ENCODE assay signal across 2 cellular contexts in the genomic region with DNA sequence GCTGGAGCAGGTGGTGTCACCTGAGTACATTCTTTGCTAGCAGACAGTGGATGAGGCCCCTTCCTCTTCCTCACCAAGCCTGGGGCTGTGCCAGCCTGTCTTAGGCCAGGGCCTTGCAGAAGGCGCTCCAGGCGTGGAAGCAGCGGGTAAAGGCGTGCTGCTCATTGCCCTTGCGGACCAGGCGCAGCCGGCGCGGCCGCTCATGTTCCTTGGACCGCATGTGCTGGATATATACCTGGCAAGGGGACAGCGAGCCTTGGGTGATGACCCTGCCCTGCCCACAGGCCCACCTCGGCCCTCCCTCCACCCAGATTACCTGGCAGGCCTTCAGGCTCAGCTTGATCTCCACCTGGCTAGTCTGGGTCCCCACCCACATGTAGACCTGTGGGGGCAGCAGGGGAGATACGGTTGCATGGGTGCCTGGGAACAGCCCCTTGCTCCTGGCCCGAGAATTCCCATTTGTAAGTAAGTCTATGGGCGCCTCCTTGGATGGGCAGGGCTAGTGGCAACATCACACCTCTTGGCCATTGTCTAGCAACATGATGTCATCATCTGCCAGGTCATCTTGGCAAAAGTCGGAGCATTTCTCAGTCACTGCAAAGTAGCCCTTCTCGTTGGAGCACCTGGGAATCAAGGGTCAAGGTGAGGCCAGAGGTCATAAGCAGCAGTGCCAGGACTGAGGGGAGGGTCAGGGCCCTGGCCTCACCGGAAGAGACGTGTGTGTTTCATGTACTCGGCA.
A peak's percentile ranks its signal among the peaks of the same experiment; 100 is the strongest.
TF ChIP-seq lines count a peak whose summit lies in the region.

No MANE protein-coding gene starts in this region.

TF ChIP-seq in HEK293, 187 proteins besides CTCF, POLR2A, EP300 and RAD21:
- TF ChIP-seq PRDM4 (tag by site-specific recombination; IDR thresholded peaks at IDR 0.05): no peak
- no peak for TF ChIP-seq ZNF157 (tag by site-specific recombination; IDR thresholded peaks at IDR 0.05)
- no peak for TF ChIP-seq ZNF140 (tag by site-specific recombination; IDR thresholded peaks at IDR 0.05)
- TF ChIP-seq BCL11B (tag by site-specific recombination; IDR thresholded peaks at IDR 0.05; ENCODE audit: low read depth): peak; percentile 69; the same call in 1 of the 2 replicates
- TF ChIP-seq, protein P1, sequence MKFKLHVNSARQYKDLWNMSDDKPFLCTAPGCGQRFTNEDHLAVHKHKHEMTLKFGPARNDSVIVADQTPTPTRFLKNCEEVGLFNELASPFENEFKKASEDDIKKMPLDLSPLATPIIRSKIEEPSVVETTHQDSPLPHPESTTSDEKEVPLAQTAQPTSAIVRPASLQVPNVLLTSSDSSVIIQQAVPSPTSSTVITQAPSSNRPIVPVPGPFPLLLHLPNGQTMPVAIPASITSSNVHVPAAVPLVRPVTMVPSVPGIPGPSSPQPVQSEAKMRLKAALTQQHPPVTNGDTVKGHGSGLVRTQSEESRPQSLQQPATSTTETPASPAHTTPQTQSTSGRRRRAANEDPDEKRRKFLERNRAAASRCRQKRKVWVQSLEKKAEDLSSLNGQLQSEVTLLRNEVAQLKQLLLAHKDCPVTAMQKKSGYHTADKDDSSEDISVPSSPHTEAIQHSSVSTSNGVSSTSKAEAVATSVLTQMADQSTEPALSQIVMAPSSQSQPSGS (tag by site-specific recombination; IDR thresholded peaks at IDR 0.05; ENCODE audit: low read depth): peak; percentile 75

TF ChIP-seq in WTC11, 78 proteins besides CTCF, POLR2A, EP300 and RAD21:
- TF ChIP-seq, protein P2, sequence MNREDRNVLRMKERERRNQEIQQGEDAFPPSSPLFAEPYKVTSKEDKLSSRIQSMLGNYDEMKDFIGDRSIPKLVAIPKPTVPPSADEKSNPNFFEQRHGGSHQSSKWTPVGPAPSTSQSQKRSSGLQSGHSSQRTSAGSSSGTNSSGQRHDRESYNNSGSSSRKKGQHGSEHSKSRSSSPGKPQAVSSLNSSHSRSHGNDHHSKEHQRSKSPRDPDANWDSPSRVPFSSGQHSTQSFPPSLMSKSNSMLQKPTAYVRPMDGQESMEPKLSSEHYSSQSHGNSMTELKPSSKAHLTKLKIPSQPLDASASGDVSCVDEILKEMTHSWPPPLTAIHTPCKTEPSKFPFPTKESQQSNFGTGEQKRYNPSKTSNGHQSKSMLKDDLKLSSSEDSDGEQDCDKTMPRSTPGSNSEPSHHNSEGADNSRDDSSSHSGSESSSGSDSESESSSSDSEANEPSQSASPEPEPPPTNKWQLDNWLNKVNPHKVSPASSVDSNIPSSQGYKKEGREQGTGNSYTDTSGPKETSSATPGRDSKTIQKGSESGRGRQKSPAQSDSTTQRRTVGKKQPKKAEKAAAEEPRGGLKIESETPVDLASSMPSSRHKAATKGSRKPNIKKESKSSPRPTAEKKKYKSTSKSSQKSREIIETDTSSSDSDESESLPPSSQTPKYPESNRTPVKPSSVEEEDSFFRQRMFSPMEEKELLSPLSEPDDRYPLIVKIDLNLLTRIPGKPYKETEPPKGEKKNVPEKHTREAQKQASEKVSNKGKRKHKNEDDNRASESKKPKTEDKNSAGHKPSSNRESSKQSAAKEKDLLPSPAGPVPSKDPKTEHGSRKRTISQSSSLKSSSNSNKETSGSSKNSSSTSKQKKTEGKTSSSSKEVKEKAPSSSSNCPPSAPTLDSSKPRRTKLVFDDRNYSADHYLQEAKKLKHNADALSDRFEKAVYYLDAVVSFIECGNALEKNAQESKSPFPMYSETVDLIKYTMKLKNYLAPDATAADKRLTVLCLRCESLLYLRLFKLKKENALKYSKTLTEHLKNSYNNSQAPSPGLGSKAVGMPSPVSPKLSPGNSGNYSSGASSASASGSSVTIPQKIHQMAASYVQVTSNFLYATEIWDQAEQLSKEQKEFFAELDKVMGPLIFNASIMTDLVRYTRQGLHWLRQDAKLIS (CRISPR knock-in tag; IDR thresholded peaks at IDR 0.05; ENCODE audit: borderline replicate concordance): no peak
- TF ChIP-seq ZNF317 (CRISPR knock-in tag; IDR thresholded peaks at IDR 0.05; ENCODE audit: borderline replicate concordance, low read depth) (no peak), NR1H2 (CRISPR knock-in tag; IDR thresholded peaks at IDR 0.05) (no peak), OVOL2 (CRISPR knock-in tag; IDR thresholded peaks at IDR 0.05; ENCODE audit: borderline replicate concordance) (no peak), CBFB (CRISPR knock-in tag; IDR thresholded peaks at IDR 0.05; ENCODE audit: low read depth) (no peak), SMAD3 (CRISPR knock-in tag; IDR thresholded peaks at IDR 0.05; ENCODE audit: borderline replicate concordance) (no peak)
